In the genomic region with DNA sequence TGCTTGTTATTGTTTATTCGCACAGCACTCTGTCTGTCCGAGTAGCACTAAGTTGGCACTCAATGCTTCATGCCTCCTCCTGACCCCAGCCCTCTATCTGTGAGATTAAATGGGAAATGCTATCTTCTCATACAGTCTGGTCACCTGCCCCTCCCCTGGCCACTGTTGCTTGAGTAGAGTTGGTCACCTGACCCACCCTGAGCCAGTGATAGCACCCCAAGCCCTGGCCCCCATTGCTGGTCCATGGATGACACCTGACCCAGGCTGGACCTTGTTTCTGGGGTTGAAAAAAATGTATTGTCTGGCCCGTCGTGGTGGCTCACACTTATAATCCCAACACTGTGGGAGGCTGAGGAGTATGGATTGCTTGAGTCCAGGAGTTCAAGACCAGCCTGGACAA, we compare ENCODE assay signal across 21 cellular contexts.
"Had no signal": no experiment of that assay in that cellular context is flagged by ENCODE, and none has a peak within 500 bp of the region (broad histone marks: within the 10 kb centered on the region; RNA-seq: fewer than 3 reads in every experiment).

No MANE protein-coding gene starts in this region.

- H3K27me3 ChIP-seq: SJSA1 had no signal

- H3K27ac ChIP-seq: SJSA1, SK-N-MC had no signal

- FAIRE-seq: HepG2, RCC 7860 had no signal

- H3K4me3 ChIP-seq: SJSA1, SK-N-MC had no signal

- ATAC-seq: HepG2 had no signal

- H3K36me3 ChIP-seq: SJSA1 had no signal

- DNase-seq: IMR-90, KBM-7, MV-4-11, NCI-H1048, NCI-H1105, NCI-H1417, NCI-H1436 treated with DMSO at 0.1 percent for 48 hours, NCI-H1694, NCI-H187 treated with DMSO at 0.1 percent for 48 hours, NCI-H2029 treated with DMSO at 0.1 percent for 48 hours, NCI-H2227 treated with DMSO at 0.1 percent for 48 hours, NCI-H524, NCI-H69, NCI-H774, Right ventricle myocardium superior, RPMI8226, SIG-M5 had no signal

- H3K9me3 ChIP-seq: SJSA1 had no signal
